In the genomic region with DNA sequence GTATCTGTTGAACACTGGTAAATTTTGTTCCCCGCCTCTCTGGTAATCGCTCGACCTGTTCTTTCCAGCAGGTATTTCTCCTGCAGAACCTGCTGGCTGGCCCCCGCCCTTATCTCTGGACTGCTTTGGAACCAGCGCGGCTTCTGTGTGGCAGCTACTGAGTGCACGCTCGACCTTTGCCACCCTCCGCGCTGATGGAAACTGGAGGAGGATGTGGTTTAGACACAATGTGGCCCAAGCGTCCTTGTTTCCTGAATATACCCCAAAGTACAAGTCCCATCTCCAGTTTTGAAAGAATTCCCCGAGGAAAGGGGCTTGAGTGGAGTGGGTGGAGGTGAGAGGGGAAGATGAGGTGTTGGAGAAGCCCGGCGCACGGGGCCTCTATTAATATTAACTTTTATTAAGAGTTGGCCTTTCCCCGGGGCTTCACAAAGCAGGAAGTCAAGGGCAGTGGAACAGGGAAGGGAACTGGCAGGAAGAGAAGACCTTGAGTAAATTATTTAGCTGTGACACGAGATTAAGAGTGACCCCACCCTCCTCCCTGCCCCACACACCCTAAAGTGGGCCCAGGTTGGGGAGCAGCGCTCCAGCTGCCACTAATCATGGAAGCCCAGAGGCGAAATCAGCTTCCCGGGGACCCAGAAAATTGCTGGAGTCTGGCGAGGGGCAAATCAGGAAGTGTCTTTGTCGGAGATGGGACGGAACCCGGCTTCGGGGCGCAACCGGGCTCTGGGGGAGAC, we compare ENCODE assay signal across 8 cellular contexts. TPM values are rescaled to one million over a fixed set of nuclear protein-coding genes. Genes with fewer than 3 reads are reported as not detected.
DNase-seq lines count a peak whose midpoint lies in the region; ATAC-seq and TF ChIP-seq lines count a peak whose summit lies in the region.

No MANE protein-coding gene starts in this region.

- 2 to 8% methylated on average over 27 of the region's 27 CpGs for WGBS in sigmoid colon, 2 donors

- DNase-seq in MV-4-11 (lab: John Stamatoyannopoulos, UW): peak; percentile 69
- DNase-seq in fibroblast of villous mesenchyme (ENCODE audit: low read depth): no peak
- DNase-seq in sigmoid colon: no peak

- H3K9me3 ChIP-seq in sigmoid colon: no peaks in the 10 kb centered on the region

- intact Hi-C loops in sigmoid colon (cut with DNase I): loop anchor here (10.0 kb wide), 1 partner anchor 128 kb away; no protein-coding TSS in a partner anchor

- H3K27me3 ChIP-seq in sigmoid colon: peaks cover 35 to 89% (median 55%) of the 10 kb centered on the region in 3 donors

- TF ChIP-seq CTCF in fibroblast of villous mesenchyme (IDR thresholded peaks at IDR 0.05; ENCODE audit: insufficient read depth, low read depth, low read length) (no peak), sigmoid colon (IDR thresholded peaks at IDR 0.05) (no peak)

- no peaks in the 10 kb centered on the region for H3K36me3 ChIP-seq in sigmoid colon

- peak; percentile 21 for ATAC-seq in GM18909 (IDR thresholded peaks at IDR 0.05; ENCODE audit: poor library complexity, unreplicated experiment)
- ATAC-seq in HG02885 (IDR thresholded peaks at IDR 0.05; ENCODE audit: poor library complexity, unreplicated experiment): no peak
- ATAC-seq in HG03097 (IDR thresholded peaks at IDR 0.05; ENCODE audit: low FRiP score, unreplicated experiment): no peak
- no peak for ATAC-seq in HG02610 (IDR thresholded peaks at IDR 0.05; ENCODE audit: unreplicated experiment)
- ATAC-seq in GM21786 (IDR thresholded peaks at IDR 0.05; ENCODE audit: unreplicated experiment): no peak

- peak overlapping the region; percentile 44 for H3K4me3 ChIP-seq in fibroblast of villous mesenchyme (ENCODE audit: low read depth, low read length)
- H3K4me3 ChIP-seq in sigmoid colon: peak overlapping the region in 3 of 4 donors; percentile 39 to 51 (median 42)

- peaks cover 0 to 16% (median 15%) of the 10 kb centered on the region in 4 donors for H3K4me1 ChIP-seq in sigmoid colon

- peak overlapping the region in 1 of 4 donors; percentile 42 for H3K27ac ChIP-seq in sigmoid colon

- TF ChIP-seq EP300 in sigmoid colon (IDR thresholded peaks at IDR 0.05): no peak

- no peak for TF ChIP-seq POLR2A in sigmoid colon (IDR thresholded peaks at IDR 0.05)

RNA-seq across cellular contexts. Expression of a gene that starts 16.0 kb away (rescaled TPM):
- total RNA-seq in fibroblast of villous mesenchyme: not detected in 2 replicates
- not detected for total RNA-seq in sigmoid colon
- polyA plus RNA-seq in sigmoid colon: 100 to 1,000 TPM; 146 to 220 (median 168) TPM

RNA-seq across cellular contexts. Expression of a gene that starts 33.3 kb away (rescaled TPM):
- total RNA-seq in fibroblast of villous mesenchyme (not detected in 2 replicates), sigmoid colon (not detected)
- under 1 TPM in 2 of 3 donors, not detected in 1; under 0.01 to 0.39 TPM for polyA plus RNA-seq in sigmoid colon

RNA-seq across cellular contexts. Expression of a gene that starts 35.4 kb away (rescaled TPM):
- total RNA-seq in fibroblast of villous mesenchyme (not detected in 2 replicates), sigmoid colon (not detected)
- polyA plus RNA-seq in sigmoid colon: 10 to 100 TPM; 15.4 to 30.6 (median 20.8) TPM
